Comparison of ENCODE assay signal across 26 cellular contexts in the genomic region with DNA sequence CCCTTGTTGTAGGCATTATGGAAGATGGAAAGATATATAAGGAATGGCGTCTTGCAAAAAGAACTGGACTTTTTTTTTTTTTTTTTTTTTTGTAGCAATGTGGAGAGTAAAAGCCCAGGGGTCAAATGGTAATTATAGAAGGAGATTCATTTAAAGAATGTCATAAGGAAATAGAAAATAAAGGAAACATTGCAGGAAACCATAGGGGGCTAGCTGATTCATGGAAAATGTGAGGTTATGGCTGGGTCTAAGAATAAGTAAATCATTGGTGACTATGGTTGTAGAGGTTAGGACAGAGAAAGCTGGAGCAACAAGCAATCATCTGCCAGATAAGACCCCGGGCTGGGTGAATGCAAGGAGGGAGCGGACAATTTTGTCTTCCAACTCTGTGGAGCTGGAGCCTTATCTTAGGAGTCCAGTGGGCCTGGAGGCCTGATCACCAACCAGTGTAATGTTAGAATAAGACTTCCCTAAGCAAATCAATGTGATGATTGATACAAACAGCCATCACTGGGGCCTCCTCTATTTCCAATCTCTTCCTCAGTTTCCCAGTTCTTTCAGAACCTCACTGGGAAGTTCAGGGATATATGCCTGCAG.
"Had no signal": no experiment of that assay in that cellular context is flagged by ENCODE, and none has a peak within 500 bp of the region (broad histone marks: within the 10 kb centered on the region; RNA-seq: fewer than 3 reads in every experiment).

No MANE protein-coding gene starts in this region.

- ATAC-seq: activated CD4-positive, alpha-beta T cell treated with anti-CD3 and anti-CD28 coated beads for 36 hours; activated naive CD4-positive, alpha-beta T cell treated with anti-CD3 and anti-CD28 coated beads, Interleukin-2, amount 50 U/mL, for 72 hours; activated T-cell treated with anti-CD3 and anti-CD28 coated beads, Interleukin-2, amount 50 U/mL, for 72 hours; esophagus mucosa; T-cell had no signal

- H3K36me3 ChIP-seq: adrenal gland, breast epithelium, cardiac muscle cell had no signal

- H3K4me1 ChIP-seq: adrenal gland, breast epithelium had no signal

- H3K27ac ChIP-seq: adrenal gland, cardiac muscle cell, coronary artery had no signal

- H3K9me3 ChIP-seq: adrenal gland, breast epithelium had no signal

- H3K27me3 ChIP-seq: adrenal gland, breast epithelium, cardiac muscle cell had no signal

- H3K4me3 ChIP-seq: adrenal gland, breast epithelium, cardiac muscle cell, coronary artery had no signal

- DNase-seq: activated CD4-positive, alpha-beta memory T cell treated with anti-CD3 and anti-CD28 coated beads, Interleukin-2, amount 10 ng/mL, durations not matched to agents 7 days and 5 days; activated CD4-positive, alpha-beta T cell treated with anti-CD3 and anti-CD28 coated beads for 36 hours; activated CD4-positive, alpha-beta T cell treated with anti-CD3 and anti-CD28 coated beads, Interleukin-2, amount 10 ng/mL, durations not matched to agents 24 days and 14 days; activated CD4-positive, alpha-beta T cell treated with anti-CD3 and anti-CD28 coated beads, Interleukin-2, amount 50 U/mL, for 4 hours; activated CD4-positive, CD25-positive, alpha-beta regulatory T cell; activated CD4-positive, CD25-positive, alpha-beta regulatory T cell treated with anti-CD3 and anti-CD28 coated beads, Interleukin-2, amount 50 U/mL, for 72 hours; activated CD8-positive, alpha-beta memory T cell treated with anti-CD3 and anti-CD28 coated beads, Interleukin-2, amount 50 U/mL, for 48 hours; activated gamma-delta T cell; activated naive CD4-positive, alpha-beta T cell; activated naive CD4-positive, alpha-beta T cell treated with anti-CD3 and anti-CD28 coated beads, Interleukin-2, amount 10 ng/mL, durations not matched to agents 7 days and 5 days; activated T-cell treated with anti-CD3 and anti-CD28 coated beads for 4 hours; activated T-cell treated with anti-CD3 and anti-CD28 coated beads, Interleukin-2, amount 50 U/mL, for 24 hours; activated T-cell treated with anti-CD3 and anti-CD28 coated beads, Interleukin-2, amount 50 U/mL, for 72 hours; adrenal gland; aorta; central memory CD4-positive, alpha-beta T cell; effector CD8-positive, alpha-beta T cell; foreskin fibroblast; SW 1271; T-cell; T-helper 9 cell had no signal
